ENCODE assay signal across 14 cellular contexts in the genomic region with DNA sequence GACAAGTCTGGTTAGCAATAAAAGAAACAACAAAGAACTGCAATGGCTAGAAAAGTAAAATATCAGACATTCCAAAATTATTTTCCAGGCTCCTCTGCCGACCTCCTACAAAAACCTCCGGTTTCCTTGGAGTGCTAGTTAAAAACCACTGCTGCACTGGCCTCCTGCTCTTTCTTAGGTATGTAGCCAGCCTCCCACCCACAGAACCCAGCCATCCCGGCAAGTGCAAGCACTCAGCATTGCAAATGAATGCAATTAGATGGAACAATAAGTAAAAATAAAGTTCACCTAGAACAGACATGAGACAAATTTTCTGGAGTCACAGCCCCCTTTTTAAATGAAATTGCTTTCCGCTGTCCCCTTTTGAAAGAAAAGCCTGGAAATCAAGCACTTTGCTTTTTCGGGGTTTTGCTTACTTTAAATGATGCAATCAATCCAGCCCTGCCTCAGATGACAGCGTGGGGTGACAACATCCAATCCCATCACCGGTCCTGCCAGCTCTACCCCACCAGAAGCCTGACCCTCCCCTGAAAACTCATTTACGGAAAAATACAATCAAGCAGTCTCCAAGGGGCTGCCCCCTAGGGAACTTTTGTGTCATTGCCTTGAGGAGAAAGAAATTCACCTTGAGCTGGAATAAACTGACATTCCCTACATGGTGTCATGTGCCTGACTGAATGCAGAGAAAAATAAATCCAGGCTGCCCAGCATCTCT.
DNase-seq lines count a peak whose midpoint lies in the region; ATAC-seq and TF ChIP-seq lines count a peak whose summit lies in the region.
"Had no signal": no experiment of that assay in that cellular context is flagged by ENCODE, and none has a peak within 500 bp of the region (broad histone marks: within the 10 kb centered on the region; RNA-seq: fewer than 3 reads in every experiment).

No MANE protein-coding gene starts in this region.

- H3K27me3 ChIP-seq in neuronal stem cell (ENCODE audit: control insufficient read depth in 3 of 3, insufficient read depth in 3 of 3, low read depth in 1 of 3, low read length in 3 of 3) (peaks cover 0 to 9% (median 0%) of the 10 kb centered on the region in 3 experiments), right cardiac atrium (ENCODE audit: control insufficient read depth, insufficient read depth) (no peaks in the 10 kb centered on the region)
- H3K27me3 ChIP-seq: ascending aorta, right atrium auricular region had no signal

- H3K9ac ChIP-seq in ES-I3 (ENCODE audit: low read depth, low read length) (peak overlapping the region; percentile 38; the same call in 1 of the 2 replicates), neuronal stem cell (ENCODE audit: low read depth, low read length, poor library complexity) (no peak overlapping the region)
- H3K9ac ChIP-seq: KMS-11 had no signal

- no peak for ATAC-seq in HG02884 (IDR thresholded peaks at IDR 0.05; ENCODE audit: unreplicated experiment)
- no peak for ATAC-seq in right cardiac atrium
- ATAC-seq in HG02981 (IDR thresholded peaks at IDR 0.05; ENCODE audit: unreplicated experiment): no peak
- ATAC-seq: T-cell had no signal

- H3K18ac ChIP-seq in neuronal stem cell (ENCODE audit: low read length): no peak overlapping the region

- no peak overlapping the region for H2AFZ ChIP-seq in OCI-LY7 (ENCODE audit: low read length)
- H2AFZ ChIP-seq in neuronal stem cell (ENCODE audit: low read length): peak overlapping the region; percentile 45

- TF ChIP-seq CTCF in OCI-LY7 (conservative IDR thresholded peaks at IDR 0.05; ENCODE audit: low read length) (0 out of 2 replicates have a peak, but pooled peaks have one; percentile 27), epithelial cell of proximal tubule (conservative IDR thresholded peaks at IDR 0.05; ENCODE audit: low read depth, low read length) (peak; percentile 48)

- CTCF ChIA-PET in OCI-LY7 (lab: Charles Lee; ENCODE audit: unreplicated experiment): no interaction called here

- H3K79me2 ChIP-seq in OCI-LY7 (ENCODE audit: insufficient read depth, low read depth, low read length): no peaks in the 10 kb centered on the region

- no peak overlapping the region for H3K14ac ChIP-seq in neuronal stem cell (ENCODE audit: low read length)

- H3K9me2 ChIP-seq in OCI-LY7 (ENCODE audit: insufficient read depth, low read length): no peaks in the 10 kb centered on the region

- no peak overlapping the region for H2BK5ac ChIP-seq in neuronal stem cell (ENCODE audit: low read length)

- no peak for DNase-seq in OCI-LY7 (ENCODE audit: low spot score)
- DNase-seq in epithelial cell of proximal tubule (ENCODE audit: low read depth): no peak
- DNase-seq in neuronal stem cell (ENCODE audit: low spot score): peak; percentile 27
- no peak for DNase-seq in right cardiac atrium
- no peak for DNase-seq in NCI-H2171 (lab: John Stamatoyannopoulos, UW)
- DNase-seq: activated CD4-positive, alpha-beta T cell treated with anti-CD3 and anti-CD28 coated beads for 4 hours; CD4-positive, CD25-positive, alpha-beta regulatory T cell; T-cell had no signal

- no peak overlapping the region for H4K8ac ChIP-seq in neuronal stem cell (ENCODE audit: low read depth, low read length)

- H2BK15ac ChIP-seq in neuronal stem cell (ENCODE audit: low read length): no peak overlapping the region

- no peak overlapping the region for H2BK120ac ChIP-seq in neuronal stem cell (ENCODE audit: low read depth, low read length)

- no peak overlapping the region for H3K4me3 ChIP-seq in OCI-LY7 (ENCODE audit: low read depth, low read length, poor library complexity, severe bottlenecking)
- H3K4me3 ChIP-seq in epithelial cell of proximal tubule (ENCODE audit: low read depth, low read length): no peak overlapping the region
- peak overlapping the region in 1 of 2 donors; percentile 5 for H3K4me3 ChIP-seq in neuronal stem cell (ENCODE audit: low read length in 2 of 2)
- no peak overlapping the region for H3K4me3 ChIP-seq in right cardiac atrium (ENCODE audit: low read length)
- H3K4me3 ChIP-seq: ascending aorta, right atrium auricular region had no signal

- no CpG with 5 or more reads among the region's 8 CpGs for WGBS in neuronal stem cell (ENCODE audit: extremely low coverage in 2 of 2, insufficient read length in 2 of 2, insufficient replicate concordance in 1 of 2), 2 donors
- WGBS in right cardiac atrium: 64% methylated on average over 8 of the region's 8 CpGs

- BruUV-seq in OCI-LY7 (replicated peaks; lab: Mats Ljungman, UMichigan): no TSS peak

- no peak overlapping the region for H3K23ac ChIP-seq in neuronal stem cell (ENCODE audit: low read depth, low read length, poor library complexity)

- no peak overlapping the region for H4K91ac ChIP-seq in neuronal stem cell (ENCODE audit: low read depth, low read length, poor library complexity)

- H3K4me2 ChIP-seq in OCI-LY7 (ENCODE audit: low read length): no peak overlapping the region
- peak overlapping the region; percentile 26 for H3K4me2 ChIP-seq in neuronal stem cell (ENCODE audit: insufficient read depth, low read length, poor library complexity, severe bottlenecking)
- H3K4me2 ChIP-seq: KMS-11 had no signal

- no peak overlapping the region for H3K4ac ChIP-seq in neuronal stem cell (ENCODE audit: low read length)

- H3K36me3 ChIP-seq in ES-I3 (ENCODE audit: insufficient read depth, low read length) (no peaks in the 10 kb centered on the region), OCI-LY7 (ENCODE audit: insufficient read depth, low read length) (no peaks in the 10 kb centered on the region), neuronal stem cell (replicated peaks in 1 of 2; ENCODE audit: control insufficient read depth in 2 of 2, insufficient read depth in 2 of 2, low read length in 2 of 2) (no peaks in the 10 kb centered on the region)
- H3K36me3 ChIP-seq: ascending aorta, right atrium auricular region had no signal

- H3K79me1 ChIP-seq in neuronal stem cell (ENCODE audit: low read depth, low read length): no peaks in the 10 kb centered on the region

- H4K20me1 ChIP-seq in OCI-LY7 (ENCODE audit: insufficient read depth, low read length): no peaks in the 10 kb centered on the region

- 0 out of 2 replicates have a peak, but pooled peaks cover 7% of the 10 kb centered on the region for H3K4me1 ChIP-seq in ES-I3 (ENCODE audit: insufficient read depth, low read length)
- no peaks in the 10 kb centered on the region for H3K4me1 ChIP-seq in OCI-LY7 (ENCODE audit: insufficient read depth, low read length, poor library complexity, severe bottlenecking)
- H3K4me1 ChIP-seq in neuronal stem cell (ENCODE audit: control insufficient read depth in 2 of 2, insufficient read depth in 1 of 2, low read depth in 1 of 2, low read length in 2 of 2): peaks cover 3 to 10% of the 10 kb centered on the region in 2 donors
- no peaks in the 10 kb centered on the region for H3K4me1 ChIP-seq in right cardiac atrium (ENCODE audit: control insufficient read depth, insufficient read depth, low read length)
- H3K4me1 ChIP-seq: ascending aorta, right atrium auricular region had no signal

- intact Hi-C loops in OCI-LY7 (cut with micrococcal nuclease; ENCODE audit: unreplicated experiment): no loop called here
- intact Hi-C loops in right cardiac atrium (cut with DNase I): no loop called here

- no peak overlapping the region for H2AK5ac ChIP-seq in neuronal stem cell (ENCODE audit: low read depth, low read length)

- no peak overlapping the region for H2BK12ac ChIP-seq in neuronal stem cell (ENCODE audit: low read length)

- POLR2A ChIA-PET in OCI-LY7 (lab: Charles Lee): no interaction called here

- H3K9me3 ChIP-seq in ES-I3 (ENCODE audit: control insufficient read depth, insufficient read depth, low read length): no peaks in the 10 kb centered on the region
- no peaks in the 10 kb centered on the region for H3K9me3 ChIP-seq in OCI-LY7 (ENCODE audit: low read length)
- H3K9me3 ChIP-seq in neuronal stem cell (replicated peaks in 1 of 2; ENCODE audit: control insufficient read depth in 2 of 2, insufficient read depth in 1 of 2, low read depth in 1 of 2, low read length in 2 of 2): no peaks in the 10 kb centered on the region
- H3K9me3 ChIP-seq in right cardiac atrium (ENCODE audit: control insufficient read depth, low read length): no peaks in the 10 kb centered on the region
- H3K9me3 ChIP-seq: ascending aorta, right atrium auricular region had no signal

- H3K27ac ChIP-seq in OCI-LY7 (ENCODE audit: low read depth, low read length, poor library complexity, severe bottlenecking): no peak overlapping the region
- H3K27ac ChIP-seq in neuronal stem cell (replicated peaks; ENCODE audit: low read length): peak overlapping the region; percentile 34
- H3K27ac ChIP-seq in right cardiac atrium (ENCODE audit: low read length): no peak overlapping the region
- H3K27ac ChIP-seq: ascending aorta, KMS-11, right atrium auricular region had no signal
